1 cellular context compared by ENCODE assay signal in genomic region chr16:3073448-3073847, GRCh38.
TF ChIP-seq lines count a peak whose summit lies in the region.

No MANE protein-coding gene starts in this region.

TF ChIP-seq in HepG2, 621 proteins besides CTCF, POLR2A, EP300 and RAD21:
- TF ChIP-seq ZNF816 (CRISPR knock-in tag; IDR thresholded peaks at IDR 0.05; ENCODE audit: borderline replicate concordance): no peak
- TF ChIP-seq BHLHE40 (IDR thresholded peaks at IDR 0.05; ENCODE audit: low read length): no peak
- TF ChIP-seq ZNF263 (CRISPR knock-in tag; IDR thresholded peaks at IDR 0.05): no peak
- no peak for TF ChIP-seq ZNF510 (CRISPR knock-in tag; IDR thresholded peaks at IDR 0.05; ENCODE audit: low read depth)
- no peak for TF ChIP-seq ZNF598 (CRISPR knock-in tag; IDR thresholded peaks at IDR 0.05; ENCODE audit: borderline replicate concordance)
- TF ChIP-seq ZSCAN30 (CRISPR knock-in tag; IDR thresholded peaks at IDR 0.05): no peak
- no peak for TF ChIP-seq E2F1 (CRISPR knock-in tag; IDR thresholded peaks at IDR 0.05)
- TF ChIP-seq ZNF234 (CRISPR knock-in tag; conservative IDR thresholded peaks at IDR 0.05): no peak
- TF ChIP-seq DBP (CRISPR knock-in tag; IDR thresholded peaks at IDR 0.05; ENCODE audit: not compliant biosample characterization): no peak
- TF ChIP-seq CBFB (CRISPR knock-in tag; IDR thresholded peaks at IDR 0.05): no peak
- no peak for TF ChIP-seq HOXA5 (CRISPR knock-in tag; IDR thresholded peaks at IDR 0.05)
- no peak for TF ChIP-seq ZFP41 (CRISPR knock-in tag; IDR thresholded peaks at IDR 0.05; ENCODE audit: borderline replicate concordance)
- TF ChIP-seq MAF1 (CRISPR knock-in tag; IDR thresholded peaks at IDR 0.05; ENCODE audit: borderline replicate concordance): no peak
- TF ChIP-seq SUZ12 (IDR thresholded peaks at IDR 0.05; ENCODE audit: low read depth, low read length): no peak
- TF ChIP-seq ZNF562 (CRISPR knock-in tag; IDR thresholded peaks at IDR 0.05; ENCODE audit: borderline replicate concordance): no peak
- no peak for TF ChIP-seq PITX1 (CRISPR knock-in tag; IDR thresholded peaks at IDR 0.05)
- no peak for TF ChIP-seq YEATS2 (CRISPR knock-in tag; IDR thresholded peaks at IDR 0.05; ENCODE audit: borderline replicate concordance)
